ENCODE assay signal across 1 cellular context in the genomic region with DNA sequence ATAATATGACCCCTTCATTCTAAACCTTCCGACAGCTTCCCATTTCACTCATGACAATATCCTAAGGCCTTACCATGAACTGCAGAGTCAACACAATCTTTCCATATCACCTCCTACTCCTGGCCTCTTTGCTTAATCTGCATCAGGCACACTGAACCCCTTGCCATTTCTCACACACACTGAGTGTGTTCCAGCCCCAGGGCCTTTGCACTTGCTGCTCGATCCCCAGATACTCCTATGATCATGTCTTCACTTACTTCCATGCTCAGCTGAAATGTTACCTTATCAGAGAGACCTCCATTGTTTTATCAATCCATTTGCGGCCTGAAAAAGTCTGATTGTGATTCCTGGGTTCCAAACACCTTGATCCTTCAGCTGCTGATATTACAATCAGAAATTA.
TF ChIP-seq lines count a peak whose summit lies in the region.

No MANE protein-coding gene starts in this region.

TF ChIP-seq in H1, 55 proteins besides CTCF, POLR2A, EP300 and RAD21:
- TF ChIP-seq KDM1A (IDR thresholded peaks at IDR 0.05; ENCODE audit: borderline replicate concordance, low read length) (0 out of 2 replicates have a peak, but pooled peaks have one; percentile 38), CHD7 (IDR thresholded peaks at IDR 0.05; ENCODE audit: insufficient replicate concordance, low read length) (no peak)
TF ChIP-seq in H1: peak in this region for 1.
